In the genomic region with DNA sequence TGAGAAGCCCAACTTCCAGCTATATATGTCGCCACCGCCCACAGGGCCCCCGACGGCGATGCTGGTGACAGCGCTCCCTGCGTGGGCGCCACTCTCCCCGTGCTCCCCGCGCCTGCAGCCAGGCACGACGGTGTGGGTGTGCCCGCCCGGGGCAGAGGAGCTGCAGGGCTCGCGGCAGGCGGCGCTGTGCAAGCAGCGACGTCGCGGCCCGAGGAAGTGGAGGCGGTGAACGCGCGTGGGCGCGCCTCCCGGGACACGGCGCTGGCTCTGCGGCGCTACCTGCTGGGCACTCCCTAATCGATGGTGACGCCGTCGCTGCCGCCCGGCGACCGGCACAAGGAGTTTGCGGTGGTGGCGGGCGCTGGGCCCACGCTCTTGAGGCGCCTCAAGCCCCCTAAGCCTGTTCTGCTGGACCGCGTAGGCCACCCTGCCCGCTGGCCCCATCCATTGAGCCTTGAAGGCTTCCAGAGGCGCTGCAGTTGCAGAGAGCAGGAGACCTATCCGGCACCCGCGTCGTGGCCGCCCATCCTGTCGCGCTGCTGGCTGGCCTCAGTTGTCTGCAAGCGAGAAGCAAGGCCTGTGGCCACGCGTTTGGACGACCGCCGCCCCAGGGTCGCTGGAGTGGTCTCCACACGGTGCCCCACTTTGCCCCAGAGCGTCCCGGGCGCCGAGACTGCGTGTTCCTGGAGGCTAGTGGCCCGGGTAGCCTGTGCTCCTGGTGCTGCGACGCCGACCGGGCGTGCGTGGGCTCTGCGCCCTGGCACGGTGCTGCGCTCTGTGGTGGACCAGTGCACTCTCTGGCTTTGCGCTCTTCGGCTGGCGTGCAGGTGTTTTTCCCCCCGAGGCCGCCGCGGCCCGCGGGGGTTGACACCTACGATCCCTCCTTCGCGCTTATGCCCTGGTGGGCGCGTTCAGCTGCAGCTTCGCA, we compare ENCODE assay signal across 8 cellular contexts. TPM values are rescaled to one million over a fixed set of nuclear protein-coding genes. Genes with fewer than 3 reads are reported as not detected.
DNase-seq lines count a peak whose midpoint lies in the region; ATAC-seq and TF ChIP-seq lines count a peak whose summit lies in the region.

No MANE protein-coding gene starts in this region.

- CTCF ChIA-PET in AG04450 (lab: Charles Lee), result interaction anchor here (1.3 kb wide), 1 partner anchor 10 kb away, joined by 3 read pairs; no protein-coding TSS in a partner anchor

- DNase-seq in AG04450 (ENCODE audit: low read depth, low spot score) (no peak), heart right ventricle (peak in 1 of 2 donors; percentile 49), erythroblast (lab: John Stamatoyannopoulos, UW) (no peak), NCI-H1092 treated with DMSO at 0.1 percent for 48 hours (lab: John Stamatoyannopoulos, UW) (no peak)
- peak; percentile 78 to 80 for DNase-seq in activated T-cell treated with anti-CD3 and anti-CD28 coated beads, Interleukin-2, amount 50 U/mL, for 72 hours
- peak; percentile 71 to 77 for DNase-seq in stimulated activated CD4-positive, alpha-beta T cell treated with anti-CD3 and anti-CD28 coated beads, Interleukin-15, amount 100 ng/mL, for 1 hour (ENCODE audit: low read depth in 1 of 2, low spot score in 1 of 2)

- POLR2A ChIA-PET in AG04450 (lab: Yijun Ruan, JAX), result no interaction called here

- H3K9me3 ChIP-seq in AG04450 (ENCODE audit: control insufficient read depth, insufficient read depth, low read length) (no peaks in the 10 kb centered on the region; the same call in 1 of the 2 replicates), heart right ventricle (peaks cover 0 to 8% (median 0%) of the 10 kb centered on the region in 11 donors)

- peak; percentile 92 to 95 for ATAC-seq in activated T-cell treated with anti-CD3 and anti-CD28 coated beads, Interleukin-2, amount 50 U/mL, for 72 hours (replicated peaks in 1 of 2)
- ATAC-seq in heart right ventricle, result peak in 7 of 8 donors; percentile 48 to 84 (median 67)
- ATAC-seq in HG02981 (IDR thresholded peaks at IDR 0.05; ENCODE audit: unreplicated experiment), result no peak

- no peak for TF ChIP-seq POLR2A in erythroblast (IDR thresholded peaks at IDR 0.05; ENCODE audit: low read length)

- no peak overlapping the region for H3K27ac Mint-ChIP-seq in activated T-cell treated with anti-CD3 and anti-CD28 coated beads, Interleukin-2, amount 50 U/mL, for 72 hours

- 0 out of 2 replicates have a peak, but pooled peaks have one; percentile 22 for TF ChIP-seq CTCF in AG04450 (IDR thresholded peaks at IDR 0.05; ENCODE audit: low read depth, low read length)
- peak; percentile 45 for TF ChIP-seq CTCF in LNCAP (IDR thresholded peaks at IDR 0.05)
- peak in 6 of 9 donors; percentile 20 to 56 (median 43) for TF ChIP-seq CTCF in heart right ventricle (IDR thresholded peaks at IDR 0.05)

- H3K4me3 ChIP-seq in AG04450 (ENCODE audit: low read depth, low read length), result no peak overlapping the region
- H3K4me3 ChIP-seq in heart right ventricle, result peak overlapping the region in 4 of 10 donors; percentile 10 to 42 (median 19)

- H3K27me3 ChIP-seq in AG04450 (ENCODE audit: control insufficient read depth, insufficient read depth, low read length), result peaks cover 32% of the 10 kb centered on the region
- peaks cover 13 to 73% (median 48%) of the 10 kb centered on the region in 7 donors for H3K27me3 ChIP-seq in heart right ventricle

- 10 to 11% methylated on average over 90 to 97 of the region's 97 CpGs for WGBS in heart right ventricle, 2 donors

- intact Hi-C loops in heart right ventricle (cut with DNase I), result no loop called here

- no peak overlapping the region for H3K27ac ChIP-seq in AG04450 (ENCODE audit: low read depth, low read length)
- peak overlapping the region in 1 of 10 donors; percentile 47 for H3K27ac ChIP-seq in heart right ventricle

- no peaks in the 10 kb centered on the region for H3K36me3 ChIP-seq in heart right ventricle

- peaks cover 0 to 20% (median 7%) of the 10 kb centered on the region in 9 donors for H3K4me1 ChIP-seq in heart right ventricle

- H3K4me1 Mint-ChIP-seq in activated T-cell treated with anti-CD3 and anti-CD28 coated beads, Interleukin-2, amount 50 U/mL, for 72 hours (ENCODE audit: low read depth), result peaks cover 7% of the 10 kb centered on the region

- no peaks in the 10 kb centered on the region for H3K36me3 Mint-ChIP-seq in activated T-cell treated with anti-CD3 and anti-CD28 coated beads, Interleukin-2, amount 50 U/mL, for 72 hours (ENCODE audit: insufficient read depth in 2 of 2)

- H3K27me3 Mint-ChIP-seq in activated T-cell treated with anti-CD3 and anti-CD28 coated beads, Interleukin-2, amount 50 U/mL, for 72 hours (ENCODE audit: low read depth), result no peaks in the 10 kb centered on the region

- peaks cover 0 to 5% of the 10 kb centered on the region in 2 donors for H3K9me3 Mint-ChIP-seq in activated T-cell treated with anti-CD3 and anti-CD28 coated beads, Interleukin-2, amount 50 U/mL, for 72 hours

- peak overlapping the region; percentile 70 to 73 for H3K4me3 Mint-ChIP-seq in activated T-cell treated with anti-CD3 and anti-CD28 coated beads, Interleukin-2, amount 50 U/mL, for 72 hours

RNA-seq across cellular contexts. Expression of gene LRFN3, which starts 23.1 kb away (rescaled TPM):
- polyA plus RNA-seq in AG04450 (2011; rRNA removed), result 0.69 and 1.1 TPM in 2 replicates
- polyA minus RNA-seq in AG04450 (2011; rRNA and poly(A)+ RNA removed), result 0.46 and 1.1 TPM in 2 replicates
- 1 to 10 TPM; 6.4 to 8.5 TPM for total RNA-seq in activated T-cell treated with anti-CD3 and anti-CD28 coated beads, Interleukin-2, amount 50 U/mL, for 72 hours
- 1 to 10 TPM; 3.4 to 9.6 (median 5.8) TPM for total RNA-seq in heart right ventricle
- 1 to 10 TPM; 3.7 to 8.2 TPM for polyA plus RNA-seq in heart right ventricle

RNA-seq across cellular contexts. Expression of gene SDHAF1, which starts 35.7 kb away (rescaled TPM):
- polyA plus RNA-seq in AG04450 (2011; rRNA removed) (7.5 and 8.3 TPM in 2 replicates), heart right ventricle (10 to 100 TPM in 1 of 2 donors, 1 to 10 TPM in 1; 7.7 to 26.6 TPM)
- polyA minus RNA-seq in AG04450 (2011; rRNA and poly(A)+ RNA removed), result 2.2 and 2.8 TPM in 2 replicates
- total RNA-seq in activated T-cell treated with anti-CD3 and anti-CD28 coated beads, Interleukin-2, amount 50 U/mL, for 72 hours, result 10 to 100 TPM; 24.0 to 24.2 TPM
- 10 to 100 TPM in 5 of 10 donors, 1 to 10 TPM in 5; 7.3 to 13.4 (median 10.2) TPM for total RNA-seq in heart right ventricle

RNA-seq across cellular contexts. Expression of gene SYNE4, which starts 49.3 kb away (rescaled TPM):
- 0.07 and 0.14 TPM in 2 replicates for polyA plus RNA-seq in AG04450 (2011; rRNA removed)
- polyA minus RNA-seq in AG04450 (2011; rRNA and poly(A)+ RNA removed), result 0.14 TPM in 1 of 2 replicates, not detected in the other
- total RNA-seq in activated T-cell treated with anti-CD3 and anti-CD28 coated beads, Interleukin-2, amount 50 U/mL, for 72 hours, result 1 to 10 TPM; 3.3 to 4.8 TPM
- under 1 TPM in 3 of 10 donors, not detected in 7; 0.26 to 0.62 (median 0.42) TPM for total RNA-seq in heart right ventricle
- polyA plus RNA-seq in heart right ventricle, result under 1 TPM; 0.29 to 0.37 TPM

RNA-seq across cellular contexts. Expression of gene TYROBP, which starts 51.2 kb away (rescaled TPM):
- polyA plus RNA-seq in AG04450 (2011; rRNA removed), result not detected in 2 replicates
- not detected in 2 replicates for polyA minus RNA-seq in AG04450 (2011; rRNA and poly(A)+ RNA removed)
- total RNA-seq in activated T-cell treated with anti-CD3 and anti-CD28 coated beads, Interleukin-2, amount 50 U/mL, for 72 hours, result 1 to 10 TPM in 1 of 2 donors, not detected in 1; 1.3 TPM
- 100 to 1,000 TPM in 1 of 10 donors, 10 to 100 TPM in 6, 1 to 10 TPM in 3; 8.4 to 122 (median 18.2) TPM for total RNA-seq in heart right ventricle
- 10 to 100 TPM; 23.9 to 60.9 TPM for polyA plus RNA-seq in heart right ventricle

RNA-seq across cellular contexts. Expression of gene ALKBH6, which starts 54.7 kb away (rescaled TPM):
- 20.7 and 21.2 TPM in 2 replicates for polyA plus RNA-seq in AG04450 (2011; rRNA removed)
- 6.0 and 9.9 TPM in 2 replicates for polyA minus RNA-seq in AG04450 (2011; rRNA and poly(A)+ RNA removed)
- 10 to 100 TPM; 46.8 to 55.9 TPM for total RNA-seq in activated T-cell treated with anti-CD3 and anti-CD28 coated beads, Interleukin-2, amount 50 U/mL, for 72 hours
- 10 to 100 TPM in 6 of 10 donors, 1 to 10 TPM in 4; 7.9 to 12.4 (median 10.2) TPM for total RNA-seq in heart right ventricle
- polyA plus RNA-seq in heart right ventricle, result 10 to 100 TPM; 16.2 to 18.9 TPM

Comparison
In these comparisons a context has a peak if more than half of its experiments do, and no peak if none do; other contexts are left out.
1. DNase-seq: peak in activated T-cell treated with anti-CD3 and anti-CD28 coated beads, Interleukin-2, amount 50 U/mL, for 72 hours (2 of 2) and stimulated activated CD4-positive, alpha-beta T cell treated with anti-CD3 and anti-CD28 coated beads, Interleukin-15, amount 100 ng/mL, for 1 hour (2 of 2); none in AG04450 (single experiment), erythroblast (0 of 2) and NCI-H1092 treated with DMSO at 0.1 percent for 48 hours (single experiment).
2. Peak in every context shown above with its lines, with median percentiles within 50 percentile points of each other: CTCF ChIP-seq.